Comparison of ENCODE assay signal across 11 cellular contexts in the genomic region with DNA sequence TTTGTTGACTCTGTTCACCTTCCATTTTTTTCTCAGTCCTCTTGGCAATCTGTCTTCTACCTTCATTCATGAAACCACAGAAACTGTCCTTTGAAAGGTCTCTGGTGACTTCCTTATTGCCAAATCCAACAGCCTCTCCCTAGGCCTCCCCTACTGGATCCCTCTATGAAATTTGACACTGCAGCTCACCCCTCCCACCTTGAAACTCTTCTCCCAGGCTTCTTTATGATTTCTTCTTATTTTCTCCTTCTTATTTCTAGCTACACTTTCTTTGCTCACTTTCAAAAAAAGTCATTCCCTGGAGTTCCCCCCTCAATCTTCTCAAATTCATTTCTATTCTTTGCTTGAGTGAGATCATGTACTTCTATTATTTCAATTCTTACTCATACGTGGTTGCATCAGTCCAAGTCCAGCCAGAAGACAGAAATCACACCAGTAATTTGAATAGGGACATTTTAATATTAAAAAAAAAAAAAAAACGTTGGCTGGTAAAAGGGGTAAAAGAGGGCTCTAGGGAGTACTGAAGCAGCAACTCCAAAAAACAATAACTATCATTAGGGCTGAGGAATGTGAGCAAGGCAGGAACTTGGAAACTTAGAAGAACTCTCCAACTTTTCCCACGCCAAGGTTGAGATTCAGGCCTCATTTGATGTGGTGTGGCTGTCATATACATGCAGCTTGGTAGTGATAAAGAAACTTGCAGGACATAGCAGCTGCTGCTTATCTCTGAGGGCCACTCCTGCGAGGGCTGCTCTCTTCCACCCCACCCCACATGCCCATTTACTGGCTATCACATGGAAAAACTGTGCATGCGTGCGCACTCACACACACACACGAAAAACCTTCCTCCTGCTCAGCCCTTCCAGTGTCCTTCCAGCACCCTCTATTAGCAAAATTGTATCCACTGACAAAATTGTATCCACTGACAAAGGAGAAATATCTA.
DNase-seq lines count a peak whose midpoint lies in the region; TF ChIP-seq lines count a peak whose summit lies in the region.
"Had no signal": no experiment of that assay in that cellular context is flagged by ENCODE, and none has a peak within 500 bp of the region (broad histone marks: within the 10 kb centered on the region; RNA-seq: fewer than 3 reads in every experiment).

No MANE protein-coding gene starts in this region.

- 61 to 65% methylated on average over 6 to 7 of the region's 7 CpGs for WGBS in esophagus squamous epithelium, 2 donors
- 51 to 54% methylated on average over 7 of the region's 7 CpGs for WGBS in thyroid gland, 2 donors

- no peak for TF ChIP-seq CTCF in esophagus squamous epithelium (IDR thresholded peaks at IDR 0.05)
- TF ChIP-seq CTCF in thyroid gland (IDR thresholded peaks at IDR 0.05), result no peak
- no peak for TF ChIP-seq CTCF in GM10266 (IDR thresholded peaks at IDR 0.05; ENCODE audit: control insufficient read depth, insufficient read depth, low read depth, missing control alignments)
- TF ChIP-seq CTCF in mesothelial cell of epicardium (IDR thresholded peaks at IDR 0.05; ENCODE audit: unreplicated experiment), result no peak

- peaks cover 0 to 53% (median 13%) of the 10 kb centered on the region in 3 donors for H3K4me1 ChIP-seq in esophagus squamous epithelium
- peaks cover 7 to 38% of the 10 kb centered on the region in 2 donors for H3K4me1 ChIP-seq in thyroid gland
- H3K4me1 ChIP-seq: BLaER1 treated with 17β-estradiol and CSF1 and Interleukin-3, amounts not matched to agents 10 nM and 100 nM had no signal

- no peak overlapping the region for H3K4me3 Mint-ChIP-seq in activated naive CD4-positive, alpha-beta T cell treated with anti-CD3 and anti-CD28 coated beads, Interleukin-2, amount 10 ng/mL, durations not matched to agents 7 days and 5 days
- no peak overlapping the region for H3K4me3 Mint-ChIP-seq in mesothelial cell of epicardium
- H3K4me3 Mint-ChIP-seq: activated naive CD8-positive, alpha-beta T cell had no signal

- intact Hi-C loops in esophagus squamous epithelium (cut with DNase I) (no loop called here), thyroid gland (cut with DNase I) (no loop called here)

- H3K9me3 Mint-ChIP-seq in activated naive CD4-positive, alpha-beta T cell treated with anti-CD3 and anti-CD28 coated beads, Interleukin-2, amount 10 ng/mL, durations not matched to agents 7 days and 5 days, result no peaks in the 10 kb centered on the region
- no peaks in the 10 kb centered on the region for H3K9me3 Mint-ChIP-seq in mesothelial cell of epicardium

- H3K27me3 ChIP-seq in esophagus squamous epithelium (no peaks in the 10 kb centered on the region), thyroid gland (no peaks in the 10 kb centered on the region)
- H3K27me3 ChIP-seq: BLaER1 treated with 17β-estradiol and CSF1 and Interleukin-3, amounts not matched to agents 10 nM and 100 nM had no signal

- peak overlapping the region in 3 of 4 donors; percentile 36 to 71 (median 54) for H3K27ac ChIP-seq in esophagus squamous epithelium
- peak overlapping the region; percentile 56 to 72 (median 59) for H3K27ac ChIP-seq in thyroid gland
- H3K27ac ChIP-seq: BLaER1 treated with 17β-estradiol and CSF1 and Interleukin-3, amounts not matched to agents 10 nM and 100 nM had no signal

- TF ChIP-seq POLR2A in esophagus squamous epithelium (IDR thresholded peaks at IDR 0.05), result no peak
- no peak for TF ChIP-seq POLR2A in thyroid gland (IDR thresholded peaks at IDR 0.05)

- no peaks in the 10 kb centered on the region for H3K9me3 ChIP-seq in esophagus squamous epithelium
- no peaks in the 10 kb centered on the region for H3K9me3 ChIP-seq in thyroid gland
- H3K9me3 ChIP-seq: BLaER1 treated with 17β-estradiol and CSF1 and Interleukin-3, amounts not matched to agents 10 nM and 100 nM had no signal

- peaks cover 7% of the 10 kb centered on the region for H3K27me3 Mint-ChIP-seq in activated naive CD4-positive, alpha-beta T cell treated with anti-CD3 and anti-CD28 coated beads, Interleukin-2, amount 10 ng/mL, durations not matched to agents 7 days and 5 days
- H3K27me3 Mint-ChIP-seq in mesothelial cell of epicardium (ENCODE audit: low read depth), result no peaks in the 10 kb centered on the region

- CTCF ChIA-PET in activated naive CD4-positive, alpha-beta T cell treated with anti-CD3 and anti-CD28 coated beads, Interleukin-2, amount 10 ng/mL, durations not matched to agents 7 days and 5 days (lab: Charles Lee), result no interaction called here

- H3K27ac Mint-ChIP-seq in activated naive CD4-positive, alpha-beta T cell treated with anti-CD3 and anti-CD28 coated beads, Interleukin-2, amount 10 ng/mL, durations not matched to agents 7 days and 5 days, result peak overlapping the region; percentile 19
- H3K27ac Mint-ChIP-seq in mesothelial cell of epicardium, result no peak overlapping the region
- H3K27ac Mint-ChIP-seq: activated naive CD8-positive, alpha-beta T cell had no signal

- H3K36me3 ChIP-seq in esophagus squamous epithelium, result no peaks in the 10 kb centered on the region
- no peaks in the 10 kb centered on the region for H3K36me3 ChIP-seq in thyroid gland
- H3K36me3 ChIP-seq: BLaER1 treated with 17β-estradiol and CSF1 and Interleukin-3, amounts not matched to agents 10 nM and 100 nM had no signal

- no peaks in the 10 kb centered on the region for H3K36me3 Mint-ChIP-seq in activated naive CD4-positive, alpha-beta T cell treated with anti-CD3 and anti-CD28 coated beads, Interleukin-2, amount 10 ng/mL, durations not matched to agents 7 days and 5 days
- H3K36me3 Mint-ChIP-seq in mesothelial cell of epicardium, result no peaks in the 10 kb centered on the region
- H3K36me3 Mint-ChIP-seq: activated naive CD8-positive, alpha-beta T cell had no signal

- no peak for DNase-seq in activated naive CD4-positive, alpha-beta T cell treated with anti-CD3 and anti-CD28 coated beads, Interleukin-2, amount 10 ng/mL, durations not matched to agents 7 days and 5 days
- no peak for DNase-seq in activated naive CD4-positive, alpha-beta T cell (lab: John Stamatoyannopoulos, UW)
- DNase-seq in OCI-M2 (lab: John Stamatoyannopoulos, UW; ENCODE audit: unreplicated experiment) (peak; percentile 62), esophagus squamous epithelium (lab: John Stamatoyannopoulos, UW) (no peak), thyroid gland (peak in 1 of 2 donors; percentile 13), GM10266 (ENCODE audit: extremely low spot score) (no peak), cortex of kidney (lab: John Stamatoyannopoulos, UW) (no peak), mesothelial cell of epicardium (ENCODE audit: low spot score in 2 of 2, unreplicated experiment in 2 of 2) (no peak)
- DNase-seq: stimulated activated CD4-positive, alpha-beta T cell treated with anti-CD3 and anti-CD28 coated beads, Interleukin-2, amount 100 ng/mL, for 48 hours had no signal

- H3K4me3 ChIP-seq in esophagus squamous epithelium (no peak overlapping the region), thyroid gland (replicated peaks in 1 of 3) (no peak overlapping the region)
- H3K4me3 ChIP-seq: BLaER1 treated with 17β-estradiol and CSF1 and Interleukin-3, amounts not matched to agents 10 nM and 100 nM had no signal

- no peaks in the 10 kb centered on the region for H3K4me1 Mint-ChIP-seq in activated naive CD4-positive, alpha-beta T cell treated with anti-CD3 and anti-CD28 coated beads, Interleukin-2, amount 10 ng/mL, durations not matched to agents 7 days and 5 days
- H3K4me1 Mint-ChIP-seq in mesothelial cell of epicardium, result peaks cover 4% of the 10 kb centered on the region
